ENCODE assay signal across 14 cellular contexts in genomic region chr11:12478743-12479142, GRCh38.
A peak's percentile ranks its signal among the peaks of the same experiment; 100 is the strongest.
DNase-seq lines count a peak whose midpoint lies in the region; ATAC-seq and TF ChIP-seq lines count a peak whose summit lies in the region.
"Had no signal": no experiment of that assay in that cellular context is flagged by ENCODE, and none has a peak within 500 bp of the region (broad histone marks: within the 10 kb centered on the region; RNA-seq: fewer than 3 reads in every experiment).

No MANE protein-coding gene starts in this region.

- H3K27ac ChIP-seq in breast epithelium = peak overlapping the region; percentile 23 to 43
- H3K27ac ChIP-seq in gastroesophageal sphincter = peak overlapping the region in 3 of 4 donors; percentile 31 to 57 (median 50)
- no peak overlapping the region for H3K27ac ChIP-seq in thyroid gland

- 21 to 25% methylated on average over 4 of the region's 4 CpGs for whole genome bisulfite sequencing in gastroesophageal sphincter (ENCODE audit: low coverage in 1 of 2), 2 donors
- 76 to 84% methylated on average over 4 of the region's 4 CpGs for WGBS in thyroid gland, 2 donors

- H3K9me3 ChIP-seq in breast epithelium = no peaks in the 10 kb centered on the region
- H3K9me3 ChIP-seq in gastroesophageal sphincter = no peaks in the 10 kb centered on the region
- no peaks in the 10 kb centered on the region for H3K9me3 ChIP-seq in thyroid gland

- peaks cover 49% of the 10 kb centered on the region for H3K36me3 Mint-ChIP-seq in nephron progenitor cell (ENCODE audit: low read depth)
- H3K36me3 Mint-ChIP-seq: activated CD4-positive, alpha-beta memory T cell treated with anti-CD3 and anti-CD28 coated beads for 36 hours had no signal

- TF ChIP-seq POLR2A in breast epithelium (IDR thresholded peaks at IDR 0.05) = no peak
- TF ChIP-seq POLR2A in gastroesophageal sphincter (IDR thresholded peaks at IDR 0.05) = no peak
- no peak for TF ChIP-seq POLR2A in thyroid gland (IDR thresholded peaks at IDR 0.05)

- intact Hi-C loops in breast epithelium (cut with DNase I; ENCODE audit: low total_unique reads) (no loop called here), thyroid gland (cut with DNase I) (no loop called here)

- no peak overlapping the region for H3K4me3 ChIP-seq in breast epithelium
- H3K4me3 ChIP-seq in gastroesophageal sphincter = no peak overlapping the region
- no peak overlapping the region for H3K4me3 ChIP-seq in thyroid gland (replicated peaks in 1 of 3)

- peaks cover 3% of the 10 kb centered on the region for H3K27me3 Mint-ChIP-seq in nephron progenitor cell (ENCODE audit: low read depth, poor library complexity)
- H3K27me3 Mint-ChIP-seq: activated CD4-positive, alpha-beta memory T cell treated with anti-CD3 and anti-CD28 coated beads for 36 hours had no signal

- H3K27ac Mint-ChIP-seq in nephron progenitor cell = peak overlapping the region; percentile 2
- H3K27ac Mint-ChIP-seq: activated CD4-positive, alpha-beta memory T cell treated with anti-CD3 and anti-CD28 coated beads for 36 hours had no signal

- peaks cover 3% of the 10 kb centered on the region for H3K9me3 Mint-ChIP-seq in nephron progenitor cell
- H3K9me3 Mint-ChIP-seq: activated CD4-positive, alpha-beta memory T cell treated with anti-CD3 and anti-CD28 coated beads for 36 hours had no signal

- H3K36me3 ChIP-seq in breast epithelium (no peaks in the 10 kb centered on the region), gastroesophageal sphincter (peaks cover 0 to 96% of the 10 kb centered on the region in 2 donors), thyroid gland (peaks cover 0 to 2% of the 10 kb centered on the region in 2 donors)

- no peak for ATAC-seq in gastroesophageal sphincter
- ATAC-seq in HG02798 (IDR thresholded peaks at IDR 0.05; ENCODE audit: poor library complexity, unreplicated experiment) = no peak
- ATAC-seq in HG03565 (IDR thresholded peaks at IDR 0.05; ENCODE audit: unreplicated experiment) = no peak
- ATAC-seq: left colon had no signal

- DNase-seq in EH (ENCODE audit: low read depth) (peak; percentile 82), breast epithelium (ENCODE audit: low spot score in 2 of 2) (peak in 1 of 2 donors; percentile 63), nephron progenitor cell (no peak), NCI-H1092 (lab: John Stamatoyannopoulos, UW) (no peak), thyroid gland (no peak)
- DNase-seq: activated CD4-positive, alpha-beta memory T cell treated with anti-CD3 and anti-CD28 coated beads for 36 hours; central memory CD4-positive, alpha-beta T cell; hippocampal formation; Kasumi-1; left colon; NCI-H524 had no signal

- H3K27me3 ChIP-seq in breast epithelium = no peaks in the 10 kb centered on the region
- no peaks in the 10 kb centered on the region for H3K27me3 ChIP-seq in gastroesophageal sphincter
- H3K27me3 ChIP-seq in thyroid gland = no peaks in the 10 kb centered on the region

- TF ChIP-seq CTCF in breast epithelium (IDR thresholded peaks at IDR 0.05) = no peak
- TF ChIP-seq CTCF in gastroesophageal sphincter (IDR thresholded peaks at IDR 0.05) = no peak
- TF ChIP-seq CTCF in nephron progenitor cell (IDR thresholded peaks at IDR 0.05) = no peak
- TF ChIP-seq CTCF in thyroid gland (IDR thresholded peaks at IDR 0.05) = no peak

- H3K4me3 Mint-ChIP-seq in nephron progenitor cell = no peak overlapping the region
- H3K4me3 Mint-ChIP-seq: activated CD4-positive, alpha-beta memory T cell treated with anti-CD3 and anti-CD28 coated beads for 36 hours had no signal

- no peak for TF ChIP-seq EP300 in gastroesophageal sphincter (IDR thresholded peaks at IDR 0.05)

- H3K4me1 ChIP-seq in breast epithelium = peaks cover 0 to 8% of the 10 kb centered on the region in 2 donors
- H3K4me1 ChIP-seq in gastroesophageal sphincter = peaks cover 0 to 43% (median 0%) of the 10 kb centered on the region in 3 donors
- H3K4me1 ChIP-seq in thyroid gland = peaks cover 0 to 8% of the 10 kb centered on the region in 2 donors

- peaks cover 30% of the 10 kb centered on the region for H3K4me1 Mint-ChIP-seq in nephron progenitor cell

Comparison
In these comparisons a context has a peak if more than half of its experiments do, and no peak if none do; other contexts are left out.
1. H3K27ac ChIP-seq: peak in breast epithelium (2 of 2) and gastroesophageal sphincter (3 of 4); none in thyroid gland (0 of 3).